In genomic region chr1:18819986-18820790, GRCh38 we compare ENCODE assay signal across 2 cellular contexts.
TF ChIP-seq lines count a peak whose summit lies in the region.

No MANE protein-coding gene starts in this region.

TF ChIP-seq in HEK293, 187 proteins besides CTCF, POLR2A, EP300 and RAD21:
- no peak for TF ChIP-seq HOXA7 (CRISPR knock-in tag; IDR thresholded peaks at IDR 0.05; ENCODE audit: borderline replicate concordance)
- peak; percentile 8 for TF ChIP-seq ZBTB26 (tag by site-specific recombination; optimal IDR thresholded peaks at IDR 0.05)
- TF ChIP-seq REPIN1 (tag by site-specific recombination; IDR thresholded peaks at IDR 0.05; ENCODE audit: low read depth): no peak
- TF ChIP-seq ZNF140 (tag by site-specific recombination; IDR thresholded peaks at IDR 0.05): no peak

TF ChIP-seq in H1, 55 proteins besides CTCF, POLR2A, EP300 and RAD21:
- TF ChIP-seq CHD7 (IDR thresholded peaks at IDR 0.05; ENCODE audit: insufficient replicate concordance, low read length): no peak
- no peak for TF ChIP-seq CEBPB (IDR thresholded peaks at IDR 0.05; ENCODE audit: low read depth, low read length)
- no peak for TF ChIP-seq RXRA (IDR thresholded peaks at IDR 0.05; ENCODE audit: insufficient read depth, low read depth, low read length)
- no peak for TF ChIP-seq TCF12 (IDR thresholded peaks at IDR 0.05; ENCODE audit: low read depth, low read length)
- TF ChIP-seq POLR2AphosphoS5 (IDR thresholded peaks at IDR 0.05; ENCODE audit: low read depth, low read length): no peak
- TF ChIP-seq HDAC2 (IDR thresholded peaks at IDR 0.05; ENCODE audit: borderline replicate concordance in 1 of 2, low read depth in 2 of 2, low read length in 2 of 2): no peak
- no peak for TF ChIP-seq SIRT6 (IDR thresholded peaks at IDR 0.05; ENCODE audit: low read length)
- TF ChIP-seq RNF2 (IDR thresholded peaks at IDR 0.05; ENCODE audit: borderline replicate concordance, low read depth, low read length, missing control alignments, poor library complexity, severe bottlenecking): no peak
- no peak for TF ChIP-seq CBX8 (IDR thresholded peaks at IDR 0.05; ENCODE audit: borderline replicate concordance, low read depth, low read length)
- TF ChIP-seq CHD2 (IDR thresholded peaks at IDR 0.05; ENCODE audit: low read length): no peak
- TF ChIP-seq GTF2F1 (IDR thresholded peaks at IDR 0.05; ENCODE audit: borderline replicate concordance, low read depth, low read length): no peak
- no peak for TF ChIP-seq BRCA1 (IDR thresholded peaks at IDR 0.05; ENCODE audit: low read depth, low read length)
- no peak for TF ChIP-seq MAX (IDR thresholded peaks at IDR 0.05)
- no peak for TF ChIP-seq BCL11A (IDR thresholded peaks at IDR 0.05; ENCODE audit: low read depth in 2 of 2, low read length in 2 of 2)
- no peak for TF ChIP-seq KDM5A (IDR thresholded peaks at IDR 0.05; ENCODE audit: low read length)
- no peak for TF ChIP-seq KDM1A (IDR thresholded peaks at IDR 0.05; ENCODE audit: borderline replicate concordance, low read length)
- TF ChIP-seq ASH2L (IDR thresholded peaks at IDR 0.05; ENCODE audit: low read length): no peak
- no peak for TF ChIP-seq MAFK (IDR thresholded peaks at IDR 0.05; ENCODE audit: low read depth, low read length)
- TF ChIP-seq NRF1 (IDR thresholded peaks at IDR 0.05; ENCODE audit: low read depth, low read length): no peak
- TF ChIP-seq JUN (IDR thresholded peaks at IDR 0.05; ENCODE audit: low read depth, low read length): no peak
TF ChIP-seq in H1: peak in this region for 0.
